ENCODE assay signal across 14 cellular contexts in the genomic region with DNA sequence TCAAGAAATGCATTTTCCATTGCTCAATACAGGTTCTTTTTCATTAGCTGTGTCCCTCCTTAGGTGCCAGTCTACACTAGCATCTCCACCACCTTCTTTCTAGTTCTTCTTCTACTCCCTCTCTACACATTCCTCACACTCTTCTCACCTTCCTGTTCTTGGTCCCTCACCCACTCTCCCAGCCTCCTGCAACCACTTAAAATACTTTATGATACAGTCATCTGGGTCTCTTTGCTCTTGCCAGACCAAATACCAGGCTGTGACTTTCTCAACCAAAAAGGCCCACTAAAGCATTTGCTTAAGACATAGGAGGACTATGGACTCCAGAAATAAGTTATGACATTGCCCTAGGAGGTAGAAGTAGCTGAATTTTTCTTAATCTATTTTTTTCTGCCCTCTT. TPM values are rescaled to one million over a fixed set of nuclear protein-coding genes. Genes with fewer than 3 reads are reported as not detected.
DNase-seq lines count a peak whose midpoint lies in the region; ATAC-seq and TF ChIP-seq lines count a peak whose summit lies in the region.
"Had no signal": no experiment of that assay in that cellular context is flagged by ENCODE, and none has a peak within 500 bp of the region (broad histone marks: within the 10 kb centered on the region; RNA-seq: fewer than 3 reads in every experiment).

No MANE protein-coding gene starts in this region.

- peaks cover 15% of the 10 kb centered on the region for H3K27me3 Mint-ChIP-seq in osteocyte (ENCODE audit: unreplicated experiment)

- TF ChIP-seq CTCF in esophagus muscularis mucosa (IDR thresholded peaks at IDR 0.05) (no peak), osteocyte (IDR thresholded peaks at IDR 0.05) (no peak)

- H3K4me3 ChIP-seq in MG63 (no peak overlapping the region), esophagus muscularis mucosa (no peak overlapping the region), mesodermal cell (ENCODE audit: extremely low read depth, insufficient read depth, low read length, poor library complexity, severe bottlenecking) (no peak overlapping the region)
- H3K4me3 ChIP-seq: neural progenitor cell had no signal

- no peaks in the 10 kb centered on the region for H3K36me3 Mint-ChIP-seq in osteocyte (ENCODE audit: unreplicated experiment)
- H3K36me3 Mint-ChIP-seq: neural progenitor cell had no signal

- H3K9me3 ChIP-seq in MG63, result no peaks in the 10 kb centered on the region
- H3K9me3 ChIP-seq in esophagus muscularis mucosa, result no peaks in the 10 kb centered on the region
- peaks cover 5% of the 10 kb centered on the region for H3K9me3 ChIP-seq in mesodermal cell (ENCODE audit: control insufficient read depth, low read length)

- intact Hi-C loops in esophagus muscularis mucosa (cut with DNase I), result no loop called here

- DNase-seq in AG20443 (ENCODE audit: low spot score) (peak; percentile 87), MG63 (peak; percentile 74), esophagus muscularis mucosa (ENCODE audit: extremely low spot score) (peak; percentile 26), SKM-1 (lab: John Stamatoyannopoulos, UW; ENCODE audit: unreplicated experiment) (no peak), osteocyte (ENCODE audit: extremely low spot score, unreplicated experiment) (no peak), NCI-H1417 treated with DMSO at 0.1 percent for 48 hours (lab: John Stamatoyannopoulos, UW) (no peak)
- DNase-seq: activated CD4-positive, alpha-beta T cell treated with anti-CD3 and anti-CD28 coated beads, Interleukin-2, amount 10 ng/mL, durations not matched to agents 7 days and 5 days; activated naive CD4-positive, alpha-beta T cell treated with anti-CD3 and anti-CD28 coated beads for 36 hours; SIG-M5; stimulated activated naive CD4-positive, alpha-beta T cell treated with Interleukin-2 at 50 U/mL for 16 hours had no signal

- ATAC-seq in HG02870 (IDR thresholded peaks at IDR 0.05; ENCODE audit: unreplicated experiment), result no peak

- no peak overlapping the region for H3K27ac Mint-ChIP-seq in osteocyte (ENCODE audit: unreplicated experiment)
- H3K27ac Mint-ChIP-seq: activated CD4-positive, alpha-beta T cell treated with anti-CD3 and anti-CD28 coated beads, Interleukin-2, amount 10 ng/mL, durations not matched to agents 7 days and 5 days; activated naive CD4-positive, alpha-beta T cell treated with anti-CD3 and anti-CD28 coated beads for 36 hours; neural progenitor cell had no signal

- no peaks in the 10 kb centered on the region for H3K36me3 ChIP-seq in MG63
- H3K36me3 ChIP-seq in esophagus muscularis mucosa, result no peaks in the 10 kb centered on the region
- H3K36me3 ChIP-seq in mesodermal cell (ENCODE audit: control insufficient read depth, insufficient read depth, low read length), result no peaks in the 10 kb centered on the region
- H3K36me3 ChIP-seq: neural progenitor cell had no signal

- no peaks in the 10 kb centered on the region for H3K9me3 Mint-ChIP-seq in osteocyte (ENCODE audit: unreplicated experiment)
- H3K9me3 Mint-ChIP-seq: activated CD4-positive, alpha-beta T cell treated with anti-CD3 and anti-CD28 coated beads, Interleukin-2, amount 10 ng/mL, durations not matched to agents 7 days and 5 days; activated naive CD4-positive, alpha-beta T cell treated with anti-CD3 and anti-CD28 coated beads for 36 hours; neural progenitor cell had no signal

- H3K4me3 Mint-ChIP-seq in osteocyte (ENCODE audit: unreplicated experiment), result no peak overlapping the region
- H3K4me3 Mint-ChIP-seq: activated CD4-positive, alpha-beta T cell treated with anti-CD3 and anti-CD28 coated beads, Interleukin-2, amount 10 ng/mL, durations not matched to agents 7 days and 5 days; activated naive CD4-positive, alpha-beta T cell treated with anti-CD3 and anti-CD28 coated beads for 36 hours; neural progenitor cell had no signal

- TF ChIP-seq EP300 in esophagus muscularis mucosa (IDR thresholded peaks at IDR 0.05), result no peak

- TF ChIP-seq POLR2A in esophagus muscularis mucosa (IDR thresholded peaks at IDR 0.05; ENCODE audit: low read depth), result no peak

- no peak overlapping the region for H3K27ac ChIP-seq in esophagus muscularis mucosa (replicated peaks in 1 of 4)
- peak overlapping the region; percentile 31 for H3K27ac ChIP-seq in mesodermal cell (ENCODE audit: low read depth, low read length, severe bottlenecking)
- H3K27ac ChIP-seq: neural progenitor cell had no signal

- peaks cover 7% of the 10 kb centered on the region for H3K4me1 Mint-ChIP-seq in osteocyte (ENCODE audit: unreplicated experiment)
- H3K4me1 Mint-ChIP-seq: neural progenitor cell had no signal

- no peaks in the 10 kb centered on the region for H3K4me1 ChIP-seq in esophagus muscularis mucosa
- H3K4me1 ChIP-seq in mesodermal cell (ENCODE audit: control insufficient read depth, insufficient read depth, low read length, poor library complexity, severe bottlenecking), result peaks cover 8% of the 10 kb centered on the region
- H3K4me1 ChIP-seq: neural progenitor cell had no signal

- no peaks in the 10 kb centered on the region for H3K27me3 ChIP-seq in MG63
- no peaks in the 10 kb centered on the region for H3K27me3 ChIP-seq in esophagus muscularis mucosa
- H3K27me3 ChIP-seq: neural progenitor cell had no signal

RNA-seq across cellular contexts. Expression of a gene that starts 35.1 kb away (rescaled TPM):
- 4.1 and 4.6 TPM in 2 replicates for total RNA-seq in MG63 (2014; rRNA removed; shearing (Covaris generic); ENCODE audit: low replicate concordance)
- total RNA-seq in esophagus muscularis mucosa (1 to 10 TPM; 2.8 to 4.9 (median 4.6) TPM), osteocyte (7.6 and 7.7 TPM in 2 replicates)
- polyA plus RNA-seq in mesodermal cell (2013, experiment 1 of 2), result 2.6 TPM
- 2.7 TPM for polyA plus RNA-seq in mesodermal cell (2013, experiment 2 of 2)

RNA-seq across cellular contexts. Expression of a gene that starts 42.6 kb away (rescaled TPM):
- total RNA-seq in MG63 (2014; rRNA removed; shearing (Covaris generic); ENCODE audit: low replicate concordance), result not detected in 2 replicates
- total RNA-seq in esophagus muscularis mucosa, result not detected
- 0.37 TPM for polyA plus RNA-seq in mesodermal cell (2013, experiment 1 of 2)
- polyA plus RNA-seq in mesodermal cell (2013, experiment 2 of 2), result 0.25 TPM
- not detected in 2 replicates for total RNA-seq in osteocyte
- total RNA-seq: activated CD4-positive, alpha-beta T cell treated with anti-CD3 and anti-CD28 coated beads, Interleukin-2, amount 10 ng/mL, durations not matched to agents 7 days and 5 days; activated naive CD4-positive, alpha-beta T cell treated with anti-CD3 and anti-CD28 coated beads for 36 hours; NCI-H460 had no signal

RNA-seq across cellular contexts. Expression of a gene that starts 51.2 kb away (rescaled TPM):
- total RNA-seq in MG63 (2014; rRNA removed; shearing (Covaris generic); ENCODE audit: low replicate concordance), result not detected in 2 replicates
- total RNA-seq in esophagus muscularis mucosa (under 1 TPM in 2 of 4 donors, not detected in 2; 0.17 to 0.23 TPM), osteocyte (not detected in 2 replicates)
- polyA plus RNA-seq in mesodermal cell (2013, experiment 1 of 2), result 7.6 TPM
- 5.3 TPM for polyA plus RNA-seq in mesodermal cell (2013, experiment 2 of 2)
- total RNA-seq: activated CD4-positive, alpha-beta T cell treated with anti-CD3 and anti-CD28 coated beads, Interleukin-2, amount 10 ng/mL, durations not matched to agents 7 days and 5 days; activated naive CD4-positive, alpha-beta T cell treated with anti-CD3 and anti-CD28 coated beads for 36 hours; NCI-H460 had no signal

Comparison
In these comparisons a context has a peak if more than half of its experiments do, and no peak if none do; other contexts are left out.
1. DNase-seq: peak in AG20443 (single experiment), MG63 (single experiment) and esophagus muscularis mucosa (single experiment); none in SKM-1 (single experiment), osteocyte (single experiment) and NCI-H1417 treated with DMSO at 0.1 percent for 48 hours (single experiment).